In the genomic region with DNA sequence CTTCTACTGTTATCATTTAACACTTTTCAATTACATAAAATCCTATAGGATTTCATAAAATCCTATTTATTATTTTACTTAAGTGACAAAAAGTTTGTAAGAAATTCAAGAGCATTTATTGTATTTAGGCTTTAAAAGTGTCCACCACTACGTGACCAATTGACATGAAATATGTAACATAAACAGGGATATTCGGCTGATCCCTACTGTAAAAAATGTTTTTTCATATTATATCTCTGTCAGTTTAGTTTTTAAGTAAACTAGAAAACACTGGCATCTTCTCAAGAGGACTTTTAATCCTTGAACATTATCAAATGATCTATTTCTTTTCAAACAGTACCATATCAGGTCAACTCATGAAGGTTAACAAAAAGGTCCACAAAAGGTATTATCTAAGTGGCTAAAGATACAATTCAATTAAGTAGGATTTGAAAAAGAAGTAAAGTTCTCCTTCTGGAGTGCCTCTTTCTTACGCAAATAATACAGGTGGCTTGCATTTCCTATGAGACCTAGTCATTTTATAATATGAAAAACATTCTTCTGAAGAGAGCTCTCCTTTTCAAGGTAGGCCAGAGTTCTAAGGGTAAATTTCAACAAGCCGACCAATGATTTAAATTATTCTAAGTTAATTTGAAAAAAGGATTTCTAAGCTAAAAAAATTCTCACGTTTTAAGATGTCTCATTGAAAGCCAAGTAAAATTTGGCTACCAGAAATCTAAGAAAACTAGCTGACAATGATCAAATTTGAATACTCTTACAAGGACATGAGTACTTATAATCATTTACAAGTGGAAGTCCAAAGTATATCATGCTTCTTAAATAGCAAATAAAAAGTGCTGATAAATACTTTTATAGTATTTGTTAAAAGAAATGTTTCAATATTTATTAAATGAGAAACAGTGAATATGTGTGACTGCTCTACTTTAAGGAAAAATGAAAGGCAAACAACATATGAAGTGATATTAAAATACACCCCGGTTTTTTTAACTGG, we compare ENCODE assay signal across 8 cellular contexts.
DNase-seq lines count a peak whose midpoint lies in the region; ATAC-seq and TF ChIP-seq lines count a peak whose summit lies in the region.

No MANE protein-coding gene starts in this region.

- peaks cover 15% of the 10 kb centered on the region for H3K36me3 Mint-ChIP-seq in activated CD4-positive, alpha-beta T cell treated with anti-CD3 and anti-CD28 coated beads for 36 hours (ENCODE audit: low read depth)

- 1 to 4% (median 3%) methylated on average over 6 of the region's 6 CpGs for WGBS in spleen, 5 donors

- no peak for ATAC-seq in activated CD4-positive, alpha-beta T cell treated with anti-CD3 and anti-CD28 coated beads for 36 hours
- ATAC-seq in HG03095 (IDR thresholded peaks at IDR 0.05; ENCODE audit: unreplicated experiment) (no peak), GM19395 (IDR thresholded peaks at IDR 0.05; ENCODE audit: unreplicated experiment) (no peak)

- H3K27ac ChIP-seq in VCaP, result peak overlapping the region; percentile 87
- peak overlapping the region; percentile 93 to 98 (median 97) for H3K27ac ChIP-seq in spleen

- peak overlapping the region; percentile 99 for H3K27ac Mint-ChIP-seq in activated CD4-positive, alpha-beta T cell treated with anti-CD3 and anti-CD28 coated beads for 36 hours

- H3K27me3 ChIP-seq in spleen (replicated peaks in 1 of 7), result no peaks in the 10 kb centered on the region

- no peak for TF ChIP-seq POLR2A in spleen (IDR thresholded peaks at IDR 0.05)

- peaks cover 25 to 70% (median 44%) of the 10 kb centered on the region in 6 donors for H3K4me1 ChIP-seq in spleen

- H3K27me3 Mint-ChIP-seq in activated CD4-positive, alpha-beta T cell treated with anti-CD3 and anti-CD28 coated beads for 36 hours, result no peaks in the 10 kb centered on the region

- no peaks in the 10 kb centered on the region for H3K9me3 Mint-ChIP-seq in activated CD4-positive, alpha-beta T cell treated with anti-CD3 and anti-CD28 coated beads for 36 hours (ENCODE audit: low read depth)

- intact Hi-C loops in activated CD4-positive, alpha-beta T cell treated with anti-CD3 and anti-CD28 coated beads for 36 hours (cut with DNase I, micrococcal nuclease), result loop anchor here (5.0 to 10.0 kb wide), 6 partner anchors 134 to 534 kb away; a partner anchor contains a TSS
- intact Hi-C loops in spleen (cut with DNase I; ENCODE audit: low total_unique reads), result no loop called here

- no peaks in the 10 kb centered on the region for H3K9me3 ChIP-seq in spleen

- H3K4me3 Mint-ChIP-seq in activated CD4-positive, alpha-beta T cell treated with anti-CD3 and anti-CD28 coated beads for 36 hours, result peak overlapping the region; percentile 94

- H3K36me3 ChIP-seq in spleen, result no peaks in the 10 kb centered on the region

- peaks cover 29% of the 10 kb centered on the region for H3K4me1 Mint-ChIP-seq in activated CD4-positive, alpha-beta T cell treated with anti-CD3 and anti-CD28 coated beads for 36 hours

- no peak for DNase-seq in activated CD4-positive, alpha-beta T cell treated with anti-CD3 and anti-CD28 coated beads for 36 hours
- DNase-seq in activated CD4-positive, alpha-beta T cell treated with anti-CD3 and anti-CD28 coated beads for 1 hour, result no peak
- DNase-seq in globus pallidus (ENCODE audit: low spot score), result peak; percentile 29
- DNase-seq in spleen, result no peak
- DNase-seq in GM19238 (ENCODE audit: insufficient read length, low spot score), result no peak

- TF ChIP-seq CTCF in VCaP (conservative IDR thresholded peaks at IDR 0.05) (no peak), spleen (IDR thresholded peaks at IDR 0.05 in 8 of 11, conservative IDR thresholded peaks at IDR 0.05 in 3 of 11) (no peak)

- CTCF ChIA-PET in activated CD4-positive, alpha-beta T cell treated with anti-CD3 and anti-CD28 coated beads for 36 hours (lab: Charles Lee), result interaction anchor here (0.6 to 2.2 kb wide), 10 partner anchors 9 to 453 kb away, joined by 3 to 11 read pairs (median 3); no protein-coding TSS in a partner anchor

- H3K4me3 ChIP-seq in spleen, result peak overlapping the region; percentile 41 to 73 (median 51)

- POLR2A ChIA-PET in activated CD4-positive, alpha-beta T cell treated with anti-CD3 and anti-CD28 coated beads for 36 hours (lab: Charles Lee), result interaction anchor here (0.6 to 3.0 kb wide), 5 partner anchors 30 to 1207 kb away, joined by 3 to 12 read pairs (median 3); no protein-coding TSS in a partner anchor
